Comparison of ENCODE assay signal across 21 cellular contexts in the genomic region with DNA sequence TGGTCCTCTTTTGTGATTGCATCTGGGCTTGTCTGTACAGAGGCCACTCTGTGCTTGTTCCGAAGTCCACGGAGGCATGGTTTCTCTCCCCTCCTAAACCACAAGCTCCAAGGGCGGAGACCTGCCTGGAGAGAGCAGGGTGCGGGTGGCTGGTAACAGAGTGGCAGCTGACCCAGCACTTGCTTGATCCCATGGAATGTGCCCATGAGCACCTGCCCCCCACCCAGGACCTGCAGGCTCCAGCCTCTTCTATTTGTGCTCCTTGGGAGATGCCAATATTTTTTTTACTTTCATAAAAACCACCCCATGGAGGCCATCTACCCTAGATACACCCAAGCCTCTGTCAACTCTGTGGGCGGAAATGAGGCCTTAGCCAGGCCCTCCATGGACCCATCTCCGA.
"Had no signal": no experiment of that assay in that cellular context is flagged by ENCODE, and none has a peak within 500 bp of the region (broad histone marks: within the 10 kb centered on the region; RNA-seq: fewer than 3 reads in every experiment).

No MANE protein-coding gene starts in this region.

- ATAC-seq: effector memory CD8-positive, alpha-beta T cell; gastrocnemius medialis; left cardiac atrium; left ventricle myocardium superior; right cardiac atrium; stimulated activated memory B cell treated with anti-CD40 and anti-IgM and Interleukin-4, amounts not matched to agents 10 μg/mL and 1 μg/mL and 100 μg/mL, for 72 hours had no signal

- H3K36me3 Mint-ChIP-seq: naive B cell; stimulated activated memory B cell treated with anti-CD40 and anti-IgM and Interleukin-4, amounts not matched to agents 10 μg/mL and 1 μg/mL and 100 μg/mL, for 72 hours had no signal

- H3K4me3 Mint-ChIP-seq: dendritic cell treated with granulocyte-macrophage colony-stimulating factor and Interleukin-4, amounts not matched to agents 40 ng/mL and 50 ng/mL, for 4 days; effector memory CD8-positive, alpha-beta T cell; naive B cell; neural crest cell; stimulated activated memory B cell treated with anti-CD40 and anti-IgM and Interleukin-4, amounts not matched to agents 10 μg/mL and 1 μg/mL and 100 μg/mL, for 72 hours; stimulated activated naive CD8-positive, alpha-beta T cell treated with anti-CD3 and anti-CD28 coated beads, Interleukin-15, Interleukin-2, amounts not matched to agents 100 ng/mL and 50 ng/mL, for 24 hours had no signal

- H3K27ac ChIP-seq: epithelial cell of prostate, esophagus muscularis mucosa, gastrocnemius medialis, ovary, tibial artery, upper lobe of left lung had no signal

- H3K4me3 ChIP-seq: esophagus muscularis mucosa, gastrocnemius medialis, lung, ovary, tibial artery, upper lobe of left lung had no signal

- DNase-seq: effector memory CD8-positive, alpha-beta T cell; gastrocnemius medialis; kidney; left cardiac atrium; left ventricle myocardium superior; mesenchymal stem cell; naive B cell; ovary; right cardiac atrium; stimulated activated CD4-positive, alpha-beta T cell treated with anti-CD3 and anti-CD28 coated beads, Interleukin-15, amount 100 ng/mL, for 24 hours; stimulated activated CD4-positive, alpha-beta T cell treated with anti-CD3 and anti-CD28 coated beads, Interleukin-1b, Interleukin-23, amount 100 ng/mL, for 48 hours; stimulated activated CD4-positive, alpha-beta T cell treated with anti-CD3 and anti-CD28 coated beads, Interleukin-4, amount 100 ng/mL, for 24 hours; tibial artery; upper lobe of left lung had no signal

- H3K27me3 ChIP-seq: gastrocnemius medialis, ovary, upper lobe of left lung had no signal

- H3K36me3 ChIP-seq: esophagus muscularis mucosa, gastrocnemius medialis, ovary, tibial artery, upper lobe of left lung had no signal

- H3K27me3 Mint-ChIP-seq: stimulated activated naive CD8-positive, alpha-beta T cell treated with anti-CD3 and anti-CD28 coated beads, Interleukin-15, Interleukin-2, amounts not matched to agents 100 ng/mL and 50 ng/mL, for 24 hours had no signal

- H3K9me3 Mint-ChIP-seq: dendritic cell treated with granulocyte-macrophage colony-stimulating factor and Interleukin-4, amounts not matched to agents 40 ng/mL and 50 ng/mL, for 4 days; effector memory CD8-positive, alpha-beta T cell; neural crest cell; stimulated activated memory B cell treated with anti-CD40 and anti-IgM and Interleukin-4, amounts not matched to agents 10 μg/mL and 1 μg/mL and 100 μg/mL, for 72 hours; stimulated activated naive CD8-positive, alpha-beta T cell treated with anti-CD3 and anti-CD28 coated beads, Interleukin-15, Interleukin-2, amounts not matched to agents 100 ng/mL and 50 ng/mL, for 24 hours had no signal

- H3K27ac Mint-ChIP-seq: dendritic cell treated with granulocyte-macrophage colony-stimulating factor and Interleukin-4, amounts not matched to agents 40 ng/mL and 50 ng/mL, for 4 days; effector memory CD8-positive, alpha-beta T cell; naive B cell; stimulated activated memory B cell treated with anti-CD40 and anti-IgM and Interleukin-4, amounts not matched to agents 10 μg/mL and 1 μg/mL and 100 μg/mL, for 72 hours; stimulated activated naive CD8-positive, alpha-beta T cell treated with anti-CD3 and anti-CD28 coated beads, Interleukin-15, Interleukin-2, amounts not matched to agents 100 ng/mL and 50 ng/mL, for 24 hours had no signal

- H3K4me1 Mint-ChIP-seq: naive B cell; stimulated activated memory B cell treated with anti-CD40 and anti-IgM and Interleukin-4, amounts not matched to agents 10 μg/mL and 1 μg/mL and 100 μg/mL, for 72 hours had no signal

- H3K9me3 ChIP-seq: esophagus muscularis mucosa, gastrocnemius medialis, ovary, tibial artery, upper lobe of left lung had no signal

- H3K4me1 ChIP-seq: esophagus muscularis mucosa, tibial artery, upper lobe of left lung had no signal
